ENCODE assay signal across 9 cellular contexts in the genomic region with DNA sequence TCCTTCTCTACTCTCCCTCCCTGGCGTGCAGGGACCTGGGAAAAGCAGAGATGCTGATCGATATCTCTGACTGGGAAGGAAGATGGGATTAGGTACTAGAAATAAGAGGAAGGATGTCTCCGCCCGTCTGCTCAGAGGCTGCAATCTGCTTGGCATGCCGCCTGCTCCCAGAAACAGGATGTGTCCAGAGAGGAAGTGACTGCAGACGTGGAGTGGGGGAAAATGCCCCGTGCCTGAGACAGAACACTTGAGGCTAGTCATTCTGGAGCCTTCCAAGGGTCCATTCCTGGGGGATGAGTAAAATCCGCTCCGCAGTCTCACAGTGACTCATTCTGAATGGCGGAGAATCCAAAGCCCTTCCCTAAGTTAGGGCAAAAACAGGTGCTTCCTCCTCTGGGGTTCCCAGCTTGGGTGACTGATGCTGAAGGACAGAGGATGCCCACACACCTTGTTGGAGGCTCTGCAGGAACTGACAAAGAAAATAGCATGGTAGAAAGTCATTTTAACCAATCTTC. TPM values are rescaled to one million over a fixed set of nuclear protein-coding genes. Genes with fewer than 3 reads are reported as not detected.
DNase-seq lines count a peak whose midpoint lies in the region; ATAC-seq and TF ChIP-seq lines count a peak whose summit lies in the region.
"Had no signal": no experiment of that assay in that cellular context is flagged by ENCODE, and none has a peak within 500 bp of the region (broad histone marks: within the 10 kb centered on the region; RNA-seq: fewer than 3 reads in every experiment).

No MANE protein-coding gene starts in this region.

- H3K9me3 Mint-ChIP-seq in central memory CD8-positive, alpha-beta T cell = no peaks in the 10 kb centered on the region
- H3K9me3 Mint-ChIP-seq in activated T-helper 1 cell treated with anti-CD3 and anti-CD28 coated beads, Interleukin-12 subunit alpha, Interleukin-12 subunit beta, Interleukin-2, Interleukin-4 antibody, amounts not matched to agents 30 ng/mL and 10 ng/mL and 1 ng/mL, durations not matched to agents 14 hours and 24 hours and 36 hours = no peaks in the 10 kb centered on the region
- H3K9me3 Mint-ChIP-seq in activated CD8-positive, alpha-beta memory T cell treated with anti-CD3 and anti-CD28 coated beads, Interleukin-2, amount 10 ng/mL, durations not matched to agents 7 days and 5 days (ENCODE audit: low read depth) = no peaks in the 10 kb centered on the region
- H3K9me3 Mint-ChIP-seq: IgD-negative memory B cell had no signal

- H3K9me3 ChIP-seq in left lung (no peaks in the 10 kb centered on the region), upper lobe of left lung (no peaks in the 10 kb centered on the region)

- H3K27me3 ChIP-seq in left lung (no peaks in the 10 kb centered on the region), upper lobe of left lung (no peaks in the 10 kb centered on the region)

- no peaks in the 10 kb centered on the region for H3K27me3 Mint-ChIP-seq in central memory CD8-positive, alpha-beta T cell
- H3K27me3 Mint-ChIP-seq in activated T-helper 1 cell treated with anti-CD3 and anti-CD28 coated beads, Interleukin-12 subunit alpha, Interleukin-12 subunit beta, Interleukin-2, Interleukin-4 antibody, amounts not matched to agents 30 ng/mL and 10 ng/mL and 1 ng/mL, durations not matched to agents 14 hours and 24 hours and 36 hours (ENCODE audit: insufficient read depth) = no peaks in the 10 kb centered on the region
- no peaks in the 10 kb centered on the region for H3K27me3 Mint-ChIP-seq in activated CD8-positive, alpha-beta memory T cell treated with anti-CD3 and anti-CD28 coated beads, Interleukin-2, amount 10 ng/mL, durations not matched to agents 7 days and 5 days

- peak overlapping the region; percentile 75 to 81 for H3K27ac ChIP-seq in left lung
- peak overlapping the region; percentile 74 to 89 (median 77) for H3K27ac ChIP-seq in upper lobe of left lung

- H3K36me3 Mint-ChIP-seq in central memory CD8-positive, alpha-beta T cell (ENCODE audit: insufficient read depth) = peaks cover 5% of the 10 kb centered on the region
- no peaks in the 10 kb centered on the region for H3K36me3 Mint-ChIP-seq in activated T-helper 1 cell treated with anti-CD3 and anti-CD28 coated beads, Interleukin-12 subunit alpha, Interleukin-12 subunit beta, Interleukin-2, Interleukin-4 antibody, amounts not matched to agents 30 ng/mL and 10 ng/mL and 1 ng/mL, durations not matched to agents 14 hours and 24 hours and 36 hours (ENCODE audit: low read depth)
- no peaks in the 10 kb centered on the region for H3K36me3 Mint-ChIP-seq in activated CD8-positive, alpha-beta memory T cell treated with anti-CD3 and anti-CD28 coated beads, Interleukin-2, amount 10 ng/mL, durations not matched to agents 7 days and 5 days
- H3K36me3 Mint-ChIP-seq: IgD-negative memory B cell had no signal

- no peak for ATAC-seq in central memory CD8-positive, alpha-beta T cell (replicated peaks; ENCODE audit: extremely low read depth, poor library complexity, severe bottlenecking)
- ATAC-seq in left lung = peak; percentile 88
- ATAC-seq in upper lobe of left lung (ENCODE audit: low FRiP score in 2 of 2) = peak; percentile 90 to 96
- ATAC-seq in GM21526 (IDR thresholded peaks at IDR 0.05; ENCODE audit: low FRiP score, unreplicated experiment) = no peak
- no peak for ATAC-seq in activated CD8-positive, alpha-beta memory T cell treated with anti-CD3 and anti-CD28 coated beads, Interleukin-2, amount 10 ng/mL, durations not matched to agents 7 days and 5 days

- no peaks in the 10 kb centered on the region for H3K36me3 ChIP-seq in left lung
- no peaks in the 10 kb centered on the region for H3K36me3 ChIP-seq in upper lobe of left lung

- CTCF ChIA-PET in activated CD8-positive, alpha-beta memory T cell treated with anti-CD3 and anti-CD28 coated beads, Interleukin-2, amount 10 ng/mL, durations not matched to agents 7 days and 5 days (lab: Charles Lee) = interaction anchor here (1.3 kb wide), 1 partner anchor 29 kb away, joined by 4 read pairs; no protein-coding TSS in a partner anchor

- H3K4me1 Mint-ChIP-seq in central memory CD8-positive, alpha-beta T cell = peaks cover 48% of the 10 kb centered on the region
- H3K4me1 Mint-ChIP-seq in activated T-helper 1 cell treated with anti-CD3 and anti-CD28 coated beads, Interleukin-12 subunit alpha, Interleukin-12 subunit beta, Interleukin-2, Interleukin-4 antibody, amounts not matched to agents 30 ng/mL and 10 ng/mL and 1 ng/mL, durations not matched to agents 14 hours and 24 hours and 36 hours (ENCODE audit: low read depth) = peaks cover 47% of the 10 kb centered on the region
- H3K4me1 Mint-ChIP-seq in activated CD8-positive, alpha-beta memory T cell treated with anti-CD3 and anti-CD28 coated beads, Interleukin-2, amount 10 ng/mL, durations not matched to agents 7 days and 5 days = peaks cover 48% of the 10 kb centered on the region

- peak in 2 of 4 donors; percentile 86 to 90 for TF ChIP-seq EP300 in upper lobe of left lung (IDR thresholded peaks at IDR 0.05)

- TF ChIP-seq CTCF in left lung (IDR thresholded peaks at IDR 0.05) (no peak), upper lobe of left lung (IDR thresholded peaks at IDR 0.05) (no peak)

- H3K4me1 ChIP-seq in left lung (peaks cover 29 to 53% of the 10 kb centered on the region in 2 donors), upper lobe of left lung (peaks cover 41 to 53% (median 44%) of the 10 kb centered on the region in 4 donors)

- H3K4me3 Mint-ChIP-seq in central memory CD8-positive, alpha-beta T cell = no peak overlapping the region
- H3K4me3 Mint-ChIP-seq in activated T-helper 1 cell treated with anti-CD3 and anti-CD28 coated beads, Interleukin-12 subunit alpha, Interleukin-12 subunit beta, Interleukin-2, Interleukin-4 antibody, amounts not matched to agents 30 ng/mL and 10 ng/mL and 1 ng/mL, durations not matched to agents 14 hours and 24 hours and 36 hours = no peak overlapping the region
- no peak overlapping the region for H3K4me3 Mint-ChIP-seq in activated CD8-positive, alpha-beta memory T cell treated with anti-CD3 and anti-CD28 coated beads, Interleukin-2, amount 10 ng/mL, durations not matched to agents 7 days and 5 days
- H3K4me3 Mint-ChIP-seq: IgD-negative memory B cell had no signal

- peak in 1 of 4 donors; percentile 21 for TF ChIP-seq POLR2A in upper lobe of left lung (IDR thresholded peaks at IDR 0.05)

- WGBS in upper lobe of left lung, 2 donors = 9 to 11% methylated on average over 7 to 10 of the region's 10 CpGs

- peak overlapping the region; percentile 24 for H3K27ac Mint-ChIP-seq in central memory CD8-positive, alpha-beta T cell (ENCODE audit: low read depth)
- no peak overlapping the region for H3K27ac Mint-ChIP-seq in activated T-helper 1 cell treated with anti-CD3 and anti-CD28 coated beads, Interleukin-12 subunit alpha, Interleukin-12 subunit beta, Interleukin-2, Interleukin-4 antibody, amounts not matched to agents 30 ng/mL and 10 ng/mL and 1 ng/mL, durations not matched to agents 14 hours and 24 hours and 36 hours
- no peak overlapping the region for H3K27ac Mint-ChIP-seq in activated CD8-positive, alpha-beta memory T cell treated with anti-CD3 and anti-CD28 coated beads, Interleukin-2, amount 10 ng/mL, durations not matched to agents 7 days and 5 days
- H3K27ac Mint-ChIP-seq: IgD-negative memory B cell had no signal

- H3K4me3 ChIP-seq in left lung (no peak overlapping the region), upper lobe of left lung (no peak overlapping the region)

- intact Hi-C loops in left lung (cut with DNase I) = no loop called here
- intact Hi-C loops in activated T-helper 1 cell treated with anti-CD3 and anti-CD28 coated beads, Interleukin-12 subunit alpha, Interleukin-12 subunit beta, Interleukin-2, Interleukin-4 antibody, amounts not matched to agents 30 ng/mL and 10 ng/mL and 1 ng/mL, durations not matched to agents 14 hours and 24 hours and 36 hours (cut with micrococcal nuclease) = no loop called here

- DNase-seq in DMS153 (lab: John Stamatoyannopoulos, UW) (peak; percentile 30), NCI-H2196 (lab: John Stamatoyannopoulos, UW; ENCODE audit: unreplicated experiment) (peak; percentile 83), left lung (peak; percentile 92 to 93), upper lobe of left lung (peak in 1 of 2 donors; percentile 93)
- no peak for DNase-seq in central memory CD8-positive, alpha-beta T cell (ENCODE audit: low spot score in 2 of 2)
- no peak for DNase-seq in activated T-helper 1 cell treated with anti-CD3 and anti-CD28 coated beads, Interleukin-12 subunit alpha, Interleukin-12 subunit beta, Interleukin-2, Interleukin-4 antibody, amounts not matched to agents 30 ng/mL and 10 ng/mL and 1 ng/mL, durations not matched to agents 14 hours and 24 hours and 36 hours (ENCODE audit: low spot score)
- DNase-seq in activated CD8-positive, alpha-beta memory T cell treated with anti-CD3 and anti-CD28 coated beads, Interleukin-2, amount 10 ng/mL, durations not matched to agents 7 days and 5 days = no peak

RNA-seq across cellular contexts. Expression of gene SMURF2, which starts 45.0 kb away (rescaled TPM):
- 10 to 100 TPM; 41.6 to 44.6 TPM for total RNA-seq in left lung
- 10 to 100 TPM; 24.1 to 58.2 (median 34.9) TPM for total RNA-seq in upper lobe of left lung
- 10.8 and 11.1 TPM in 2 replicates for total RNA-seq in activated T-helper 1 cell treated with anti-CD3 and anti-CD28 coated beads, Interleukin-12 subunit alpha, Interleukin-12 subunit beta, Interleukin-2, Interleukin-4 antibody, amounts not matched to agents 30 ng/mL and 10 ng/mL and 1 ng/mL, durations not matched to agents 14 hours and 24 hours and 36 hours
- total RNA-seq in activated CD8-positive, alpha-beta memory T cell treated with anti-CD3 and anti-CD28 coated beads, Interleukin-2, amount 10 ng/mL, durations not matched to agents 7 days and 5 days = 10 to 100 TPM; 16.0 to 22.1 TPM

Comparison
In these comparisons a context has a peak if more than half of its experiments do, and no peak if none do; other contexts are left out.
1. DNase-seq: peak in DMS153 (single experiment), NCI-H2196 (single experiment) and left lung (2 of 2); none in central memory CD8-positive, alpha-beta T cell (0 of 2), activated T-helper 1 cell treated with anti-CD3 and anti-CD28 coated beads, Interleukin-12 subunit alpha, Interleukin-12 subunit beta, Interleukin-2, Interleukin-4 antibody, amounts not matched to agents 30 ng/mL and 10 ng/mL and 1 ng/mL, durations not matched to agents 14 hours and 24 hours and 36 hours (single experiment) and activated CD8-positive, alpha-beta memory T cell treated with anti-CD3 and anti-CD28 coated beads, Interleukin-2, amount 10 ng/mL, durations not matched to agents 7 days and 5 days (single experiment).
2. ATAC-seq: peak in left lung (single experiment) and upper lobe of left lung (2 of 2); none in central memory CD8-positive, alpha-beta T cell (single experiment), GM21526 (single experiment) and activated CD8-positive, alpha-beta memory T cell treated with anti-CD3 and anti-CD28 coated beads, Interleukin-2, amount 10 ng/mL, durations not matched to agents 7 days and 5 days (single experiment).